1 cellular context compared by ENCODE assay signal in the genomic region with DNA sequence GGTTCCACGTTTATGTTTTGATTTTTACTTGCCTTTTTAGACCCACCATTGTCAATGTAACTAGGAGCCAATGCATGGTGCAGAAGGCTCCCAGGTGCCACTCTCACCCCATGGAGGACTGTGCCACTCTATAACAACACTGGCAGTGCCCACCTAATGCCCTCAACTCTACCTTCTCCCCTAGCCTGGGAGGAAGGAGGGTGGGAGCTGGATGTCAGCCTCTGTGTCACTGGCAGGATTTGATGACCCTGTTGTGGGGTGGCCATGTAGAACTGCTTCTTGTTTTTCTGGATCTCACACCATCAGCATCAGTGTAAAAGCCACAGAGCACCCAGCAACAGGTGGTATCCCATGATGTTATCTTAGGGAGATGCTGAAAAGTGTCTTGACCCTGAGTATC.
TF ChIP-seq lines count a peak whose summit lies in the region.

No MANE protein-coding gene starts in this region.

TF ChIP-seq in HepG2, 621 proteins besides CTCF, POLR2A, EP300 and RAD21:
- TF ChIP-seq, protein P1, sequence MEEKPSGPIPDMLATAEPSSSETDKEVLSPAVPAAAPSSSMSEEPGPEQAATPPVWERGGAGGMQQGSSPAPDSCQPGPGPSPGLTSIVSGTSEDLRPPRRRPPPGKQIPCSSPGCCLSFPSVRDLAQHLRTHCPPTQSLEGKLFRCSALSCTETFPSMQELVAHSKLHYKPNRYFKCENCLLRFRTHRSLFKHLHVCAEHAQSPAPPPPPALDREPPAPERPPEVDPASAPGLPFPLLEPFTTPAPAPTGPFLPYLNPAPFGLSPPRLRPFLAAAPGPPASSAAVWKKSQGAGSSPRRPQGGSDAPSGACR (CRISPR knock-in tag; IDR thresholded peaks at IDR 0.05): no peak
- TF ChIP-seq U2AF1 (optimal IDR thresholded peaks at IDR 0.05; ENCODE audit: low read depth, low read length) (no peak), ZNF136 (CRISPR knock-in tag; IDR thresholded peaks at IDR 0.05; ENCODE audit: low read depth) (no peak), ZNF251 (CRISPR knock-in tag; IDR thresholded peaks at IDR 0.05) (no peak), KLF9 (CRISPR knock-in tag; IDR thresholded peaks at IDR 0.05; ENCODE audit: low read depth) (no peak), ZNF274 (CRISPR knock-in tag; IDR thresholded peaks at IDR 0.05) (no peak), MTA3 (CRISPR knock-in tag; IDR thresholded peaks at IDR 0.05) (no peak), CC2D1A (CRISPR knock-in tag; IDR thresholded peaks at IDR 0.05) (no peak), ZNF234 (CRISPR knock-in tag; conservative IDR thresholded peaks at IDR 0.05) (no peak)
- TF ChIP-seq, protein P2, sequence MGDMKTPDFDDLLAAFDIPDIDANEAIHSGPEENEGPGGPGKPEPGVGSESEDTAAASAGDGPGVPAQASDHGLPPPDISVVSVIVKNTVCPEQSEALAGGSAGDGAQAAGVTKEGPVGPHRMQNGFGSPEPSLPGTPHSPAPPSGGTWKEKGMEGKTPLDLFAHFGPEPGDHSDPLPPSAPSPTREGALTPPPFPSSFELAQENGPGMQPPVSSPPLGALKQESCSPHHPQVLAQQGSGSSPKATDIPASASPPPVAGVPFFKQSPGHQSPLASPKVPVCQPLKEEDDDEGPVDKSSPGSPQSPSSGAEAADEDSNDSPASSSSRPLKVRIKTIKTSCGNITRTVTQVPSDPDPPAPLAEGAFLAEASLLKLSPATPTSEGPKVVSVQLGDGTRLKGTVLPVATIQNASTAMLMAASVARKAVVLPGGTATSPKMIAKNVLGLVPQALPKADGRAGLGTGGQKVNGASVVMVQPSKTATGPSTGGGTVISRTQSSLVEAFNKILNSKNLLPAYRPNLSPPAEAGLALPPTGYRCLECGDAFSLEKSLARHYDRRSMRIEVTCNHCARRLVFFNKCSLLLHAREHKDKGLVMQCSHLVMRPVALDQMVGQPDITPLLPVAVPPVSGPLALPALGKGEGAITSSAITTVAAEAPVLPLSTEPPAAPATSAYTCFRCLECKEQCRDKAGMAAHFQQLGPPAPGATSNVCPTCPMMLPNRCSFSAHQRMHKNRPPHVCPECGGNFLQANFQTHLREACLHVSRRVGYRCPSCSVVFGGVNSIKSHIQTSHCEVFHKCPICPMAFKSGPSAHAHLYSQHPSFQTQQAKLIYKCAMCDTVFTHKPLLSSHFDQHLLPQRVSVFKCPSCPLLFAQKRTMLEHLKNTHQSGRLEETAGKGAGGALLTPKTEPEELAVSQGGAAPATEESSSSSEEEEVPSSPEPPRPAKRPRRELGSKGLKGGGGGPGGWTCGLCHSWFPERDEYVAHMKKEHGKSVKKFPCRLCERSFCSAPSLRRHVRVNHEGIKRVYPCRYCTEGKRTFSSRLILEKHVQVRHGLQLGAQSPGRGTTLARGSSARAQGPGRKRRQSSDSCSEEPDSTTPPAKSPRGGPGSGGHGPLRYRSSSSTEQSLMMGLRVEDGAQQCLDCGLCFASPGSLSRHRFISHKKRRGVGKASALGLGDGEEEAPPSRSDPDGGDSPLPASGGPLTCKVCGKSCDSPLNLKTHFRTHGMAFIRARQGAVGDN (CRISPR knock-in tag; IDR thresholded peaks at IDR 0.05): no peak
- TF ChIP-seq, protein P3, sequence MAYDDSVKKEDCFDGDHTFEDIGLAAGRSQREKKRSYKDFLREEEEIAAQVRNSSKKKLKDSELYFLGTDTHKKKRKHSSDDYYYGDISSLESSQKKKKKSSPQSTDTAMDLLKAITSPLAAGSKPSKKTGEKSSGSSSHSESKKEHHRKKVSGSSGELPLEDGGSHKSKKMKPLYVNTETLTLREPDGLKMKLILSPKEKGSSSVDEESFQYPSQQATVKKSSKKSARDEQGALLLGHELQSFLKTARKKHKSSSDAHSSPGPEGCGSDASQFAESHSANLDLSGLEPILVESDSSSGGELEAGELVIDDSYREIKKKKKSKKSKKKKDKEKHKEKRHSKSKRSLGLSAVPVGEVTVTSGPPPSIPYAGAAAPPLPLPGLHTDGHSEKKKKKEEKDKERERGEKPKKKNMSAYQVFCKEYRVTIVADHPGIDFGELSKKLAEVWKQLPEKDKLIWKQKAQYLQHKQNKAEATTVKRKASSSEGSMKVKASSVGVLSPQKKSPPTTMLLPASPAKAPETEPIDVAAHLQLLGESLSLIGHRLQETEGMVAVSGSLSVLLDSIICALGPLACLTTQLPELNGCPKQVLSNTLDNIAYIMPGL (CRISPR knock-in tag; IDR thresholded peaks at IDR 0.05; ENCODE audit: borderline replicate concordance in 1 of 2, low read depth in 1 of 2): no peak
